ENCODE assay signal across 24 cellular contexts in genomic region chr6:43874814-43875590, GRCh38.
"Had no signal": no experiment of that assay in that cellular context is flagged by ENCODE, and none has a peak within 500 bp of the region (broad histone marks: within the 10 kb centered on the region; RNA-seq: fewer than 3 reads in every experiment).

No MANE protein-coding gene starts in this region.

- H3K27ac Mint-ChIP-seq: activated naive CD8-positive, alpha-beta T cell; natural killer cell treated with Interleukin-12 subunit alpha and Interleukin-12 subunit beta and Interleukin-15 and Interleukin-18, amount 100 ng/mL, for 72 hours; stimulated activated naive B cell treated with anti-CD40 and anti-IgM and Interleukin-4, amounts not matched to agents 10 μg/mL and 1 μg/mL and 100 μg/mL, for 72 hours had no signal

- DNase-seq: activated CD4-positive, alpha-beta T cell treated with anti-CD3 and anti-CD28 coated beads for 48 hours; activated CD4-positive, alpha-beta T cell treated with anti-CD3 and anti-CD28 coated beads, Interleukin-2, amount 50 U/mL, for 48 hours; activated CD8-positive, alpha-beta memory T cell treated with anti-CD3 and anti-CD28 coated beads for 24 hours; activated effector memory CD4-positive, alpha-beta T cell treated with Interleukin-2 at 50 U/mL for 16 hours; activated naive CD4-positive, alpha-beta T cell treated with Interleukin-2 at 50 U/mL for 16 hours; anterior cingulate cortex; dermis blood vessel endothelial cell; effector CD4-positive, alpha-beta T cell; esophagus squamous epithelium; left ventricle myocardium superior; psoas muscle; stimulated activated CD4-positive, alpha-beta T cell treated with anti-CD3 and anti-CD28 coated beads, Interleukin-15, amount 100 ng/mL, for 24 hours; stimulated activated CD4-positive, alpha-beta T cell treated with anti-CD3 and anti-CD28 coated beads, Interleukin-2, amount 100 ng/mL, for 24 hours; stimulated activated naive B cell treated with anti-CD40 and anti-IgM and Interleukin-4, amounts not matched to agents 10 μg/mL and 1 μg/mL and 100 μg/mL, for 72 hours; T-helper 9 cell; tibial artery; WERI-Rb-1 had no signal

- H3K4me1 Mint-ChIP-seq: stimulated activated naive B cell treated with anti-CD40 and anti-IgM and Interleukin-4, amounts not matched to agents 10 μg/mL and 1 μg/mL and 100 μg/mL, for 72 hours had no signal

- H3K4me3 ChIP-seq: esophagus squamous epithelium, mucosa of descending colon, pancreas, psoas muscle, stomach, tibial artery had no signal

- H3K9me3 Mint-ChIP-seq: natural killer cell treated with Interleukin-12 subunit alpha and Interleukin-12 subunit beta and Interleukin-15 and Interleukin-18, amount 100 ng/mL, for 72 hours; stimulated activated naive B cell treated with anti-CD40 and anti-IgM and Interleukin-4, amounts not matched to agents 10 μg/mL and 1 μg/mL and 100 μg/mL, for 72 hours had no signal

- H3K36me3 ChIP-seq: esophagus squamous epithelium, neutrophil, pancreas, stomach, tibial artery, WERI-Rb-1 had no signal

- H3K9me3 ChIP-seq: esophagus squamous epithelium, mucosa of descending colon, neutrophil, pancreas, psoas muscle, stomach, tibial artery had no signal

- H3K36me3 Mint-ChIP-seq: activated naive CD8-positive, alpha-beta T cell; natural killer cell treated with Interleukin-12 subunit alpha and Interleukin-12 subunit beta and Interleukin-15 and Interleukin-18, amount 100 ng/mL, for 72 hours; stimulated activated naive B cell treated with anti-CD40 and anti-IgM and Interleukin-4, amounts not matched to agents 10 μg/mL and 1 μg/mL and 100 μg/mL, for 72 hours had no signal

- H3K4me1 ChIP-seq: psoas muscle, tibial artery had no signal

- H3K27ac ChIP-seq: epithelial cell of prostate, esophagus squamous epithelium, neutrophil, psoas muscle, tibial artery, WERI-Rb-1 had no signal

- H3K4me3 Mint-ChIP-seq: activated naive CD8-positive, alpha-beta T cell; natural killer cell treated with Interleukin-12 subunit alpha and Interleukin-12 subunit beta and Interleukin-15 and Interleukin-18, amount 100 ng/mL, for 72 hours; stimulated activated naive B cell treated with anti-CD40 and anti-IgM and Interleukin-4, amounts not matched to agents 10 μg/mL and 1 μg/mL and 100 μg/mL, for 72 hours had no signal

- H3K27me3 Mint-ChIP-seq: activated naive CD8-positive, alpha-beta T cell had no signal

- H3K27me3 ChIP-seq: neutrophil, pancreas, stomach, tibial artery had no signal
